30 cellular contexts compared by ENCODE assay signal in the genomic region with DNA sequence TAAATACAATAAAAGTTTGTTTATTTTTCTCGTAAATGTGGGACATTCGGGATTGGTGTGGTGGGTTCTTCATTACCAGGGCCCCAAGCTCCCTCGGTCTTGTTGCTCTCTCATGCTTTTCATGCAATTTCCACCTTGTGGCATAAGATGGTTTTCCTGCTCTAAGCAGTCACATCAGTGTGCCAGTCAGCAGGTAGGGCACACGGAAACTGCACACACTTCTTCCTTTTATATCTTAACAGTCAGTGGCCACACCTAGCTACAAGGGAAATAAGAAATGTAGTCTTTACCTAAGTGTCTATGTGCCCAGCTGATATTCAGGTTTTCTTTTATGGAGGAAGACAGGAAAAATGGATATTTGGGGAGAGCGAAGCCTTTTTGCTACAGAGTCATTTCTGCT.
"Had no signal": no experiment of that assay in that cellular context is flagged by ENCODE, and none has a peak within 500 bp of the region (broad histone marks: within the 10 kb centered on the region; RNA-seq: fewer than 3 reads in every experiment).

No MANE protein-coding gene starts in this region.

- FAIRE-seq: keratinocyte, pancreas, urothelium cell line had no signal

- DNase-seq: kidney glomerular epithelial cell; left cardiac atrium; left lung; lower lobe of right lung; mammary epithelial cell; mesenchymal stem cell; naive thymus-derived CD8-positive, alpha-beta T cell; nucleus accumbens; pancreas; posterior cingulate gyrus; retina; right cardiac atrium; stimulated activated CD4-positive, alpha-beta T cell treated with anti-CD3 and anti-CD28 coated beads, Interleukin-12 subunit alpha, Interleukin-12 subunit beta, amount 100 ng/mL, for 4 hours; stimulated activated CD4-positive, alpha-beta T cell treated with anti-CD3 and anti-CD28 coated beads, Interleukin-15, amount 100 ng/mL, for 24 hours; stimulated activated CD4-positive, alpha-beta T cell treated with anti-CD3 and anti-CD28 coated beads, Interleukin-2, amount 100 ng/mL, for 24 hours; stimulated activated CD4-positive, alpha-beta T cell treated with anti-CD3 and anti-CD28 coated beads, Interleukin-4, amount 100 ng/mL, for 1 hour; stimulated activated naive B cell treated with anti-CD40 and anti-IgM and Interleukin-4, amounts not matched to agents 10 μg/mL and 1 μg/mL and 100 μg/mL, for 72 hours; stimulated activated naive CD8-positive, alpha-beta T cell treated with anti-CD3 and anti-CD28 coated beads, Interleukin-15, Interleukin-2, amounts not matched to agents 100 U/mL and 50 U/mL, for 24 hours; stomach; testis; thyroid gland; upper lobe of right lung had no signal

- H3K9me3 ChIP-seq: left lung, lower lobe of right lung, pancreas, prostate gland, stomach, testis, thyroid gland, upper lobe of right lung had no signal

- H3K4me2 ChIP-seq: hepatocyte had no signal

- H3K4me3 ChIP-seq: hepatocyte, left lung, lower lobe of right lung, pancreas, prostate gland, skin epidermis, stomach, testis, thyroid gland, upper lobe of right lung had no signal

- H3K4me3 Mint-ChIP-seq: naive thymus-derived CD8-positive, alpha-beta T cell; nephron; neural crest cell; stimulated activated naive B cell treated with anti-CD40 and anti-IgM and Interleukin-4, amounts not matched to agents 10 μg/mL and 1 μg/mL and 100 μg/mL, for 72 hours had no signal

- H3K27me3 Mint-ChIP-seq: naive thymus-derived CD8-positive, alpha-beta T cell; stimulated activated naive B cell treated with anti-CD40 and anti-IgM and Interleukin-4, amounts not matched to agents 10 μg/mL and 1 μg/mL and 100 μg/mL, for 72 hours had no signal

- H3K4me1 ChIP-seq: prostate gland, testis had no signal

- H3K27me3 ChIP-seq: hepatocyte, left lung, pancreas, stomach, testis, thyroid gland, upper lobe of right lung had no signal

- H3K27ac ChIP-seq: hepatocyte, left lung, lower lobe of right lung, pancreas, prostate gland, skin epidermis, stomach, testis, thyroid gland, upper lobe of right lung had no signal

- H3K9me3 Mint-ChIP-seq: naive thymus-derived CD8-positive, alpha-beta T cell; nephron; neural crest cell; stimulated activated naive B cell treated with anti-CD40 and anti-IgM and Interleukin-4, amounts not matched to agents 10 μg/mL and 1 μg/mL and 100 μg/mL, for 72 hours had no signal

- H3K36me3 ChIP-seq: prostate gland had no signal

- ATAC-seq: left cardiac atrium; left lung; lower lobe of right lung; naive thymus-derived CD8-positive, alpha-beta T cell; pancreas; right cardiac atrium; sciatic nerve; stimulated activated naive B cell treated with anti-CD40 and anti-IgM and Interleukin-4, amounts not matched to agents 10 μg/mL and 1 μg/mL and 100 μg/mL, for 72 hours; stimulated activated naive CD8-positive, alpha-beta T cell treated with anti-CD3 and anti-CD28 coated beads, Interleukin-15, Interleukin-2, amounts not matched to agents 100 U/mL and 50 U/mL, for 24 hours; upper lobe of right lung had no signal

- H3K27ac Mint-ChIP-seq: nephron; stimulated activated naive B cell treated with anti-CD40 and anti-IgM and Interleukin-4, amounts not matched to agents 10 μg/mL and 1 μg/mL and 100 μg/mL, for 72 hours had no signal

- H2AFZ ChIP-seq: hepatocyte had no signal
